11 cellular contexts compared by ENCODE assay signal in the genomic region with DNA sequence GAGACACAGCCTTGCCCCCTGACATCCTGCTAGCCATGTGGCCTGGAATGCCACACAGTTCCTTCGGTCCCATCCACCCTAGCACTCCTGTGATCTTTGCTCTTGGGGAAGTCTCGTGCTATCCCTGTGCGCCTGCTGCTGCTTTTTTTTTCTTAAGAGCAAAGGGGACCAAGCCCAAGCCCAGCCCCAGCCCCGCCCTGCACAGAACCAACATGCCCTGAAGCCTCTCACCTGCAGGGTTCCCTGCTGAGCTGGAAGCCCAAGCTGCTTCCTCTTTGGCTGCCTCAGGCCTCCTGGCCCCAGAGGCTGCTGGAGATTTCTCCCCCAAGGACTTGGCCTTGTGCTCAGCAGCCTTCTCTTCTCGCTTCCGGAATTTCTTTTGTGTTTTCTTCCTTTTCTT. TPM values are rescaled to one million over a fixed set of nuclear protein-coding genes. Genes with fewer than 3 reads are reported as not detected.
DNase-seq lines count a peak whose midpoint lies in the region; ATAC-seq and TF ChIP-seq lines count a peak whose summit lies in the region.
"Had no signal": no experiment of that assay in that cellular context is flagged by ENCODE, and none has a peak within 500 bp of the region (broad histone marks: within the 10 kb centered on the region; RNA-seq: fewer than 3 reads in every experiment).

No MANE protein-coding gene starts in this region.

- peaks cover 29% of the 10 kb centered on the region for H3K36me3 Mint-ChIP-seq in neural progenitor cell

- peaks cover under 1% of the 10 kb centered on the region for H3K9me3 Mint-ChIP-seq in neural progenitor cell

- peaks cover 41% of the 10 kb centered on the region for H4K20me1 ChIP-seq in DND-41 (ENCODE audit: insufficient read depth, low read length)
- H4K20me1 ChIP-seq in mammary epithelial cell (ENCODE audit: insufficient read depth, low read length), result no peaks in the 10 kb centered on the region
- H4K20me1 ChIP-seq in neural progenitor cell (ENCODE audit: low read depth), result peaks cover 26% of the 10 kb centered on the region

- H3K4me3 ChIP-seq in DND-41 (ENCODE audit: low read depth in 1 of 2, low read length in 2 of 2) (peak overlapping the region in 1 of 2 experiments; percentile 88; a peak in 2 of 4 replicates), HUES64 (ENCODE audit: low read length) (peak overlapping the region; percentile 99; the same call in 1 of the 2 replicates), mammary epithelial cell (replicated peaks in 1 of 3; ENCODE audit: insufficient read depth in 1 of 3, low read depth in 2 of 3, low read length in 3 of 3) (no peak overlapping the region), neural progenitor cell (no peak overlapping the region)

- H3K4me3 Mint-ChIP-seq in neural progenitor cell, result peak overlapping the region; percentile 98

- BruUV-seq in mammary epithelial cell (replicated peaks; lab: Mats Ljungman, UMichigan), result no TSS peak

- dilution Hi-C loops in mammary epithelial cell (cut with HindIII; ENCODE audit: low sequenced_read_pairs), result loop anchor here (5.0 to 10.0 kb wide), 2 partner anchors 162 to 259 kb away; no protein-coding TSS in a partner anchor

- H3K9ac ChIP-seq in DND-41 (ENCODE audit: low read depth, low read length) (peak overlapping the region; percentile 79; the same call in 1 of the 2 replicates), HUES64 (ENCODE audit: low read depth, low read length) (no peak overlapping the region), mammary epithelial cell (ENCODE audit: insufficient read depth, low read length) (no peak overlapping the region), neural progenitor cell (no peak overlapping the region)

- peaks cover 30% of the 10 kb centered on the region for H3K4me1 ChIP-seq in DND-41 (ENCODE audit: insufficient read depth, low read length)
- H3K4me1 ChIP-seq in HUES64 (ENCODE audit: insufficient read depth, low read length), result peaks cover 7% of the 10 kb centered on the region; the same call in 1 of the 2 replicates
- peaks cover 18% of the 10 kb centered on the region for H3K4me1 ChIP-seq in mammary epithelial cell (ENCODE audit: insufficient read depth, low read length)
- peaks cover 10% of the 10 kb centered on the region for H3K4me1 ChIP-seq in neural progenitor cell

- peaks cover 47% of the 10 kb centered on the region for H3K36me3 ChIP-seq in DND-41 (ENCODE audit: insufficient read depth, low read length)
- H3K36me3 ChIP-seq in HUES64 (ENCODE audit: insufficient read depth, low read length), result peaks cover 56% of the 10 kb centered on the region
- peaks cover 18% of the 10 kb centered on the region for H3K36me3 ChIP-seq in mammary epithelial cell (ENCODE audit: insufficient read depth, low read length)
- H3K36me3 ChIP-seq in neural progenitor cell, result no peaks in the 10 kb centered on the region

- no peak overlapping the region for H3K27ac Mint-ChIP-seq in neural progenitor cell

- CTCF ChIA-PET in mammary epithelial cell (lab: Charles Lee; ENCODE audit: low non-redundant PET), result interaction anchor here (0.6 kb wide), 1 partner anchor 121 kb away, joined by 3 read pairs; no protein-coding TSS in a partner anchor

- H3K27me3 Mint-ChIP-seq in neural progenitor cell (ENCODE audit: insufficient read depth, low read depth), result peaks cover 6% of the 10 kb centered on the region

- no peak for ATAC-seq in DND-41 (ENCODE audit: insufficient read depth, low read depth)
- ATAC-seq in HG03571 (IDR thresholded peaks at IDR 0.05; ENCODE audit: unreplicated experiment), result no peak
- ATAC-seq in HG02852 (IDR thresholded peaks at IDR 0.05; ENCODE audit: unreplicated experiment), result no peak

- H3F3A ChIP-seq in neural progenitor cell (ENCODE audit: low read depth), result peaks cover 31% of the 10 kb centered on the region

- H3K9me3 ChIP-seq in DND-41 (ENCODE audit: insufficient read depth, low read length, severe bottlenecking) (no peaks in the 10 kb centered on the region), HUES64 (ENCODE audit: insufficient read depth, low read depth, low read length) (no peaks in the 10 kb centered on the region), mammary epithelial cell (replicated peaks; ENCODE audit: insufficient read depth, low read length) (no peaks in the 10 kb centered on the region), neural progenitor cell (ENCODE audit: low read depth) (no peaks in the 10 kb centered on the region)

- no peaks in the 10 kb centered on the region for H3K27me3 ChIP-seq in DND-41 (ENCODE audit: insufficient read depth, low read length, poor library complexity)
- no peaks in the 10 kb centered on the region for H3K27me3 ChIP-seq in HUES64 (ENCODE audit: insufficient read depth, low read length)
- H3K27me3 ChIP-seq in mammary epithelial cell (ENCODE audit: insufficient read depth, low read length), result no peaks in the 10 kb centered on the region
- H3K27me3 ChIP-seq in neural progenitor cell, result no peaks in the 10 kb centered on the region

- intact Hi-C loops in mammary epithelial cell (cut with micrococcal nuclease), result no loop called here

- in situ Hi-C loops in mammary epithelial cell (cut with MboI; ENCODE audit: low sequenced_read_pairs in 2 of 2), result loop anchor here in 1 of 2 donors (10.0 kb wide), 1 partner anchor 149 kb away; no protein-coding TSS in a partner anchor

- H2AFZ ChIP-seq in DND-41 (ENCODE audit: low read depth, low read length), result no peak overlapping the region
- no peak overlapping the region for H2AFZ ChIP-seq in mammary epithelial cell (ENCODE audit: low read depth, low read length)
- H2AFZ ChIP-seq in neural progenitor cell (replicated peaks), result no peak overlapping the region

- H3K27ac ChIP-seq in DND-41 (ENCODE audit: low read length) (no peak overlapping the region), HUES64 (ENCODE audit: low read depth, low read length) (no peak overlapping the region; the same call in 1 of the 2 replicates), mammary epithelial cell (ENCODE audit: insufficient read depth, low read depth, low read length) (no peak overlapping the region), neural progenitor cell (no peak overlapping the region)
- H3K27ac ChIP-seq: epithelial cell of prostate, SK-N-MC, skin epidermis had no signal

- H3K4me1 Mint-ChIP-seq in neural progenitor cell, result peaks cover 12% of the 10 kb centered on the region

- peak overlapping the region; percentile 95 for H3K4me2 ChIP-seq in DND-41 (ENCODE audit: insufficient read depth, low read length)
- peak overlapping the region; percentile 80 for H3K4me2 ChIP-seq in mammary epithelial cell (ENCODE audit: insufficient read depth, low read depth, low read length)
- no peak overlapping the region for H3K4me2 ChIP-seq in neural progenitor cell

- DNase-seq in DND-41 (no peak), mammary epithelial cell (no peak), neural progenitor cell (ENCODE audit: low spot score) (no peak), SHP77 (lab: John Stamatoyannopoulos, UW) (no peak)
- DNase-seq: NCI-H187 treated with DMSO at 0.1 percent for 48 hours had no signal

- TF ChIP-seq CTCF in DND-41 (IDR thresholded peaks at IDR 0.05; ENCODE audit: borderline replicate concordance, extremely low read depth, low read length, poor library complexity, severe bottlenecking) (no peak), mammary epithelial cell (conservative IDR thresholded peaks at IDR 0.05 in 1 of 2, IDR thresholded peaks at IDR 0.05 in 1 of 2; ENCODE audit: extremely low read depth in 1 of 2, insufficient read depth in 1 of 2, low read depth in 1 of 2, low read length in 2 of 2) (no peak), neural progenitor cell (IDR thresholded peaks at IDR 0.05) (no peak)

- H3K79me2 ChIP-seq in DND-41 (ENCODE audit: insufficient read depth, low read length) (peaks cover 33% of the 10 kb centered on the region), mammary epithelial cell (ENCODE audit: insufficient read depth, low read length) (peaks cover 51% of the 10 kb centered on the region), neural progenitor cell (ENCODE audit: low read depth) (peaks cover 21% of the 10 kb centered on the region)

- WGBS in HUES64, result 74% methylated on average over 6 of the region's 6 CpGs
- WGBS in mammary epithelial cell (ENCODE audit: low coverage, missing lambda C conversion rate), result 97% methylated on average over 6 of the region's 6 CpGs

RNA-seq across cellular contexts. Expression of a gene that starts 1.8 kb away (rescaled TPM):
- polyA plus RNA-seq in HUES64 (2013, experiment 1 of 2), result 28.4 TPM
- polyA plus RNA-seq in HUES64 (2013, experiment 2 of 2), result 23.1 TPM
- total RNA-seq in mammary epithelial cell, result 10 to 100 TPM in 1 of 2 donors, 1 to 10 TPM in 1; 6.8 to 27.2 TPM
- polyA plus RNA-seq in mammary epithelial cell, result 14.7 TPM
- 8.3 TPM for polyA minus RNA-seq in mammary epithelial cell
- 13.2 and 32.9 TPM in 2 replicates for total RNA-seq in neural progenitor cell (ENCODE audit: low replicate concordance)

RNA-seq across cellular contexts. Expression of a gene that starts 13.8 kb away (rescaled TPM):
- 57.6 TPM for polyA plus RNA-seq in HUES64 (2013, experiment 1 of 2)
- 43.9 TPM for polyA plus RNA-seq in HUES64 (2013, experiment 2 of 2)
- total RNA-seq in mammary epithelial cell (10 to 100 TPM; 17.2 to 35.4 TPM), neural progenitor cell (ENCODE audit: low replicate concordance) (31.7 and 66.5 TPM in 2 replicates)
- 18.6 TPM for polyA plus RNA-seq in mammary epithelial cell
- 78.3 TPM for polyA minus RNA-seq in mammary epithelial cell

RNA-seq across cellular contexts. Expression of a gene that starts 13.9 kb away (rescaled TPM):
- 2,022 TPM for polyA plus RNA-seq in HUES64 (2013, experiment 1 of 2)
- 2,280 TPM for polyA plus RNA-seq in HUES64 (2013, experiment 2 of 2)
- total RNA-seq in mammary epithelial cell, result 1,000 to 10,000 TPM; 1,339 to 1,542 TPM
- polyA plus RNA-seq in mammary epithelial cell, result 3,578 TPM
- 1,906 TPM for polyA minus RNA-seq in mammary epithelial cell
- 3,449 and 3,613 TPM in 2 replicates for total RNA-seq in neural progenitor cell (ENCODE audit: low replicate concordance)

RNA-seq across cellular contexts. Expression of a gene that starts 22.1 kb away (rescaled TPM):
- 28.1 TPM for polyA plus RNA-seq in HUES64 (2013, experiment 1 of 2)
- polyA plus RNA-seq in HUES64 (2013, experiment 2 of 2), result 33.2 TPM
- total RNA-seq in mammary epithelial cell (10 to 100 TPM; 17.5 to 23.4 TPM), neural progenitor cell (ENCODE audit: low replicate concordance) (31.0 and 36.7 TPM in 2 replicates)
- polyA plus RNA-seq in mammary epithelial cell, result 43.5 TPM
- polyA minus RNA-seq in mammary epithelial cell, result 24.5 TPM

RNA-seq across cellular contexts. Expression of a gene that starts 22.2 kb away (rescaled TPM):
- polyA plus RNA-seq in HUES64 (2013, experiment 1 of 2), result 45.2 TPM
- polyA plus RNA-seq in HUES64 (2013, experiment 2 of 2), result 34.4 TPM
- total RNA-seq in mammary epithelial cell, result 10 to 100 TPM; 22.5 to 42.2 TPM
- 39.2 TPM for polyA plus RNA-seq in mammary epithelial cell
- 35.4 TPM for polyA minus RNA-seq in mammary epithelial cell
- 16.0 and 19.6 TPM in 2 replicates for total RNA-seq in neural progenitor cell (ENCODE audit: low replicate concordance)
